ENCODE assay signal across 2 cellular contexts in the genomic region with DNA sequence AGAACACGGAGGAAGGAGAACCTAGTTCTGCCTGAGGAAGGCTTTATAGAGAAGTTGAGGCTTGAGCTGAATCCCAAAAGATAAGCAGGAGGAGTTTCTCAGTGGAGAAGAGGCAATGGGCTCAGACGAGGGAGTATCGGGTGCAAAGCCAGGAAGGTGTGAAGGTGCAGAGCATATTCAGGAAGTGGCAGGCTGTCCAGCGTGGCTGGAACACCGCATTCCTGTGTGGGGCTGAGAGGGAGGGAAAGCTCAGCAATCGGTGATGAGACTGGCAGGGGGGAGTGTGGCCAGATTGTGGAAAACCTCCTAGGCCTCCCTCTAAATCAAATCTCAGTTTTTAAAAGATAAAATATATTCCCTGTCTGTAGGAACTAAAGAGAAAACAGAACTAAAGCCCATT.
A peak's percentile ranks its signal among the peaks of the same experiment; 100 is the strongest.
TF ChIP-seq lines count a peak whose summit lies in the region.

No MANE protein-coding gene starts in this region.

TF ChIP-seq in IMR-90, 13 proteins besides CTCF, POLR2A, EP300 and RAD21:
- TF ChIP-seq, protein P1, sequence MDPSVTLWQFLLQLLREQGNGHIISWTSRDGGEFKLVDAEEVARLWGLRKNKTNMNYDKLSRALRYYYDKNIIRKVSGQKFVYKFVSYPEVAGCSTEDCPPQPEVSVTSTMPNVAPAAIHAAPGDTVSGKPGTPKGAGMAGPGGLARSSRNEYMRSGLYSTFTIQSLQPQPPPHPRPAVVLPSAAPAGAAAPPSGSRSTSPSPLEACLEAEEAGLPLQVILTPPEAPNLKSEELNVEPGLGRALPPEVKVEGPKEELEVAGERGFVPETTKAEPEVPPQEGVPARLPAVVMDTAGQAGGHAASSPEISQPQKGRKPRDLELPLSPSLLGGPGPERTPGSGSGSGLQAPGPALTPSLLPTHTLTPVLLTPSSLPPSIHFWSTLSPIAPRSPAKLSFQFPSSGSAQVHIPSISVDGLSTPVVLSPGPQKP (IDR thresholded peaks at IDR 0.05; ENCODE audit: borderline replicate concordance, low read depth, low read length) = no peak
- no peak for TF ChIP-seq CHD1 (IDR thresholded peaks at IDR 0.05; ENCODE audit: low read depth, low read length)
- no peak for TF ChIP-seq FOS (IDR thresholded peaks at IDR 0.05; ENCODE audit: low read depth, low read length)
- no peak for TF ChIP-seq CEBPB (IDR thresholded peaks at IDR 0.05; ENCODE audit: low read depth, low read length)
- TF ChIP-seq, protein P2, sequence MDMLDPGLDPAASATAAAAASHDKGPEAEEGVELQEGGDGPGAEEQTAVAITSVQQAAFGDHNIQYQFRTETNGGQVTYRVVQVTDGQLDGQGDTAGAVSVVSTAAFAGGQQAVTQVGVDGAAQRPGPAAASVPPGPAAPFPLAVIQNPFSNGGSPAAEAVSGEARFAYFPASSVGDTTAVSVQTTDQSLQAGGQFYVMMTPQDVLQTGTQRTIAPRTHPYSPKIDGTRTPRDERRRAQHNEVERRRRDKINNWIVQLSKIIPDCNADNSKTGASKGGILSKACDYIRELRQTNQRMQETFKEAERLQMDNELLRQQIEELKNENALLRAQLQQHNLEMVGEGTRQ (IDR thresholded peaks at IDR 0.05; ENCODE audit: low read depth, low read length) = no peak
- no peak for TF ChIP-seq NFE2L2 (IDR thresholded peaks at IDR 0.05; ENCODE audit: low read depth, low read length)
- no peak for TF ChIP-seq MAFK (IDR thresholded peaks at IDR 0.05; ENCODE audit: low read depth, low read length)
- no peak for TF ChIP-seq BHLHE40 (IDR thresholded peaks at IDR 0.05; ENCODE audit: low read depth, low read length)
- TF ChIP-seq RCOR1 (IDR thresholded peaks at IDR 0.05; ENCODE audit: insufficient replicate concordance, low read length) = no peak
- no peak for TF ChIP-seq SMC3 (IDR thresholded peaks at IDR 0.05; ENCODE audit: low read depth, low read length)
- TF ChIP-seq RFX5 (IDR thresholded peaks at IDR 0.05; ENCODE audit: low read depth, low read length) = no peak
- no peak for TF ChIP-seq MAZ (IDR thresholded peaks at IDR 0.05; ENCODE audit: borderline replicate concordance, low read depth, low read length)
- no peak for TF ChIP-seq MXI1 (IDR thresholded peaks at IDR 0.05; ENCODE audit: borderline replicate concordance, low read depth, low read length)

TF ChIP-seq in GM12878, 131 proteins besides CTCF, POLR2A, EP300 and RAD21:
- TF ChIP-seq IKZF1 (conservative IDR thresholded peaks at IDR 0.05) (0 out of 2 replicates have a peak, but pooled peaks have one; percentile 19), HDAC6 (IDR thresholded peaks at IDR 0.05; ENCODE audit: unreplicated experiment) (no peak), SPI1 (IDR thresholded peaks at IDR 0.05; ENCODE audit: borderline replicate concordance, insufficient read depth, low read depth, low read length) (peak; percentile 20; the same call in 1 of the 2 replicates)
